ENCODE assay signal across 1 cellular context in genomic region chr1:63794927-63795326, GRCh38.
A peak's percentile ranks its signal among the peaks of the same experiment; 100 is the strongest.
TF ChIP-seq lines count a peak whose summit lies in the region.

No MANE protein-coding gene starts in this region.

TF ChIP-seq in SK-N-SH, 30 proteins besides CTCF, POLR2A, EP300 and RAD21 (continued from another document):
- TF ChIP-seq PBX3 (IDR thresholded peaks at IDR 0.05) = 0 out of 2 replicates have a peak, but pooled peaks have one; percentile 41
- TF ChIP-seq GATA2 (CRISPR knock-in tag; IDR thresholded peaks at IDR 0.05) = no peak
